Comparison of ENCODE assay signal across 14 cellular contexts in genomic region chr2:170222842-170223241, GRCh38. TPM values are rescaled to one million over a fixed set of nuclear protein-coding genes. Genes with fewer than 3 reads are reported as not detected.
A peak's percentile ranks its signal among the peaks of the same experiment; 100 is the strongest.
DNase-seq lines count a peak whose midpoint lies in the region; ATAC-seq and TF ChIP-seq lines count a peak whose summit lies in the region.
"Had no signal": no experiment of that assay in that cellular context is flagged by ENCODE, and none has a peak within 500 bp of the region (broad histone marks: within the 10 kb centered on the region; RNA-seq: fewer than 3 reads in every experiment).

No MANE protein-coding gene starts in this region.

- H3K4me1 ChIP-seq in aorta (ENCODE audit: control insufficient read depth in 1 of 2, insufficient read depth in 2 of 2, low read length in 2 of 2), result no peaks in the 10 kb centered on the region

- H3K27me3 ChIP-seq in aorta (ENCODE audit: control insufficient read depth in 1 of 2, insufficient read depth in 2 of 2, low read length in 1 of 2), result no peaks in the 10 kb centered on the region

- H3K4me3 ChIP-seq in aorta (ENCODE audit: low read length in 2 of 2), result no peak overlapping the region
- H3K4me3 ChIP-seq: GM12878 had no signal

- H3K27ac ChIP-seq in VCaP (peak overlapping the region; percentile 68), aorta (ENCODE audit: low read depth in 1 of 2, low read length in 2 of 2) (no peak overlapping the region)

- in situ Hi-C loops in KBM-7 (cut with MboI; ENCODE audit: low pct_unique_long_range_greater_than_20kb, low sequenced_read_pairs), result no loop called here

- POLR2A ChIA-PET in activated naive CD8-positive, alpha-beta T cell treated with anti-CD3 and anti-CD28 coated beads, Interleukin-2, amount 10 ng/mL, durations not matched to agents 7 days and 5 days (lab: Charles Lee), result no interaction called here

- H3K4me1 Mint-ChIP-seq in activated naive CD8-positive, alpha-beta T cell treated with anti-CD3 and anti-CD28 coated beads, Interleukin-2, amount 10 ng/mL, durations not matched to agents 7 days and 5 days, result peaks cover 16% of the 10 kb centered on the region
- no peaks in the 10 kb centered on the region for H3K4me1 Mint-ChIP-seq in activated naive CD8-positive, alpha-beta T cell treated with anti-CD3 and anti-CD28 coated beads, Interleukin-2, amount 50 U/mL, for 24 hours

- H3K9me3 Mint-ChIP-seq in activated naive CD8-positive, alpha-beta T cell treated with anti-CD3 and anti-CD28 coated beads, Interleukin-2, amount 10 ng/mL, durations not matched to agents 7 days and 5 days, result no peaks in the 10 kb centered on the region
- no peaks in the 10 kb centered on the region for H3K9me3 Mint-ChIP-seq in activated naive CD8-positive, alpha-beta T cell treated with anti-CD3 and anti-CD28 coated beads, Interleukin-2, amount 50 U/mL, for 24 hours
- H3K9me3 Mint-ChIP-seq: IgD-negative memory B cell had no signal

- no peak overlapping the region for H3K4me3 Mint-ChIP-seq in activated naive CD8-positive, alpha-beta T cell treated with anti-CD3 and anti-CD28 coated beads, Interleukin-2, amount 10 ng/mL, durations not matched to agents 7 days and 5 days
- no peak overlapping the region for H3K4me3 Mint-ChIP-seq in activated naive CD8-positive, alpha-beta T cell treated with anti-CD3 and anti-CD28 coated beads, Interleukin-2, amount 50 U/mL, for 24 hours
- H3K4me3 Mint-ChIP-seq: IgD-negative memory B cell had no signal

- 83 to 86% methylated on average over 2 of the region's 2 CpGs for WGBS in aorta, 2 donors

- H3K36me3 Mint-ChIP-seq in activated naive CD8-positive, alpha-beta T cell treated with anti-CD3 and anti-CD28 coated beads, Interleukin-2, amount 10 ng/mL, durations not matched to agents 7 days and 5 days, result no peaks in the 10 kb centered on the region
- H3K36me3 Mint-ChIP-seq in activated naive CD8-positive, alpha-beta T cell treated with anti-CD3 and anti-CD28 coated beads, Interleukin-2, amount 50 U/mL, for 24 hours (ENCODE audit: low read depth), result no peaks in the 10 kb centered on the region
- H3K36me3 Mint-ChIP-seq: IgD-negative memory B cell had no signal

- TF ChIP-seq CTCF in VCaP (conservative IDR thresholded peaks at IDR 0.05), result no peak

- peaks cover 23% of the 10 kb centered on the region for H3K27me3 Mint-ChIP-seq in activated naive CD8-positive, alpha-beta T cell treated with anti-CD3 and anti-CD28 coated beads, Interleukin-2, amount 10 ng/mL, durations not matched to agents 7 days and 5 days
- H3K27me3 Mint-ChIP-seq in activated naive CD8-positive, alpha-beta T cell treated with anti-CD3 and anti-CD28 coated beads, Interleukin-2, amount 50 U/mL, for 24 hours, result peaks cover 3% of the 10 kb centered on the region
- H3K27me3 Mint-ChIP-seq: IgD-negative memory B cell had no signal

- no peaks in the 10 kb centered on the region for H3K36me3 ChIP-seq in aorta (ENCODE audit: control insufficient read depth in 1 of 2, insufficient read depth in 2 of 2, low read length in 1 of 2)

- peak; percentile 70 for ATAC-seq in activated naive CD8-positive, alpha-beta T cell treated with anti-CD3 and anti-CD28 coated beads, Interleukin-2, amount 10 ng/mL, durations not matched to agents 7 days and 5 days (ENCODE audit: low read depth)
- ATAC-seq in activated naive CD8-positive, alpha-beta T cell treated with anti-CD3 and anti-CD28 coated beads, Interleukin-2, amount 50 U/mL, for 24 hours, result no peak
- peak; percentile 48 for ATAC-seq in aorta (ENCODE audit: low FRiP score)
- ATAC-seq: GM12878 had no signal

- DNase-seq in activated naive CD8-positive, alpha-beta T cell treated with anti-CD3 and anti-CD28 coated beads, Interleukin-2, amount 10 ng/mL, durations not matched to agents 7 days and 5 days, result no peak
- DNase-seq in activated naive CD8-positive, alpha-beta T cell treated with anti-CD3 and anti-CD28 coated beads, Interleukin-2, amount 50 U/mL, for 24 hours, result no peak
- peak in 40 of 42 donors; percentile 21 to 83 (median 55) for DNase-seq in head of caudate nucleus
- no peak for DNase-seq in aorta
- no peak for DNase-seq in KBM-7
- DNase-seq in inferior parietal cortex (ENCODE audit: extremely low spot score), result no peak
- no peak for DNase-seq in amygdala (lab: John Stamatoyannopoulos, UW)
- DNase-seq: DMS79, GOT3, NCI-H2081 treated with DMSO at 0.1 percent for 48 hours, NCI-H524 treated with DMSO at 0.1 percent for 48 hours had no signal

- H3K27ac Mint-ChIP-seq in activated naive CD8-positive, alpha-beta T cell treated with anti-CD3 and anti-CD28 coated beads, Interleukin-2, amount 10 ng/mL, durations not matched to agents 7 days and 5 days, result no peak overlapping the region
- no peak overlapping the region for H3K27ac Mint-ChIP-seq in activated naive CD8-positive, alpha-beta T cell treated with anti-CD3 and anti-CD28 coated beads, Interleukin-2, amount 50 U/mL, for 24 hours

- intact Hi-C loops in head of caudate nucleus (cut with DNase I), result no loop called here
- intact Hi-C loops in aorta (cut with DNase I), result no loop called here

- no peaks in the 10 kb centered on the region for H3K9me3 ChIP-seq in aorta (ENCODE audit: control insufficient read depth, low read length)

RNA-seq across cellular contexts. Expression of gene MYO3B, which starts 44.9 kb away (rescaled TPM):
- total RNA-seq in activated naive CD8-positive, alpha-beta T cell treated with anti-CD3 and anti-CD28 coated beads, Interleukin-2, amount 10 ng/mL, durations not matched to agents 7 days and 5 days, result under 1 TPM; 0.09 to 0.11 TPM
- under 1 TPM in 1 of 2 donors, not detected in 1; 0.32 TPM for total RNA-seq in aorta
- under 1 TPM in 1 of 2 donors, not detected in 1; 0.05 TPM for polyA plus RNA-seq in aorta

Comparison
In these comparisons a context has a peak if more than half of its experiments do, and no peak if none do; other contexts are left out.
1. DNase-seq: peak in head of caudate nucleus (40 of 42); none in activated naive CD8-positive, alpha-beta T cell treated with anti-CD3 and anti-CD28 coated beads, Interleukin-2, amount 10 ng/mL, durations not matched to agents 7 days and 5 days (single experiment), activated naive CD8-positive, alpha-beta T cell treated with anti-CD3 and anti-CD28 coated beads, Interleukin-2, amount 50 U/mL, for 24 hours (single experiment), aorta (0 of 2), KBM-7 (single experiment), inferior parietal cortex (single experiment) and amygdala (0 of 56).